8 cellular contexts compared by ENCODE assay signal in genomic region chr6:119078449-119079287, GRCh38. TPM values are rescaled to one million over a fixed set of nuclear protein-coding genes. Genes with fewer than 3 reads are reported as not detected.
DNase-seq lines count a peak whose midpoint lies in the region; ATAC-seq and TF ChIP-seq lines count a peak whose summit lies in the region.

A gene with protein sequence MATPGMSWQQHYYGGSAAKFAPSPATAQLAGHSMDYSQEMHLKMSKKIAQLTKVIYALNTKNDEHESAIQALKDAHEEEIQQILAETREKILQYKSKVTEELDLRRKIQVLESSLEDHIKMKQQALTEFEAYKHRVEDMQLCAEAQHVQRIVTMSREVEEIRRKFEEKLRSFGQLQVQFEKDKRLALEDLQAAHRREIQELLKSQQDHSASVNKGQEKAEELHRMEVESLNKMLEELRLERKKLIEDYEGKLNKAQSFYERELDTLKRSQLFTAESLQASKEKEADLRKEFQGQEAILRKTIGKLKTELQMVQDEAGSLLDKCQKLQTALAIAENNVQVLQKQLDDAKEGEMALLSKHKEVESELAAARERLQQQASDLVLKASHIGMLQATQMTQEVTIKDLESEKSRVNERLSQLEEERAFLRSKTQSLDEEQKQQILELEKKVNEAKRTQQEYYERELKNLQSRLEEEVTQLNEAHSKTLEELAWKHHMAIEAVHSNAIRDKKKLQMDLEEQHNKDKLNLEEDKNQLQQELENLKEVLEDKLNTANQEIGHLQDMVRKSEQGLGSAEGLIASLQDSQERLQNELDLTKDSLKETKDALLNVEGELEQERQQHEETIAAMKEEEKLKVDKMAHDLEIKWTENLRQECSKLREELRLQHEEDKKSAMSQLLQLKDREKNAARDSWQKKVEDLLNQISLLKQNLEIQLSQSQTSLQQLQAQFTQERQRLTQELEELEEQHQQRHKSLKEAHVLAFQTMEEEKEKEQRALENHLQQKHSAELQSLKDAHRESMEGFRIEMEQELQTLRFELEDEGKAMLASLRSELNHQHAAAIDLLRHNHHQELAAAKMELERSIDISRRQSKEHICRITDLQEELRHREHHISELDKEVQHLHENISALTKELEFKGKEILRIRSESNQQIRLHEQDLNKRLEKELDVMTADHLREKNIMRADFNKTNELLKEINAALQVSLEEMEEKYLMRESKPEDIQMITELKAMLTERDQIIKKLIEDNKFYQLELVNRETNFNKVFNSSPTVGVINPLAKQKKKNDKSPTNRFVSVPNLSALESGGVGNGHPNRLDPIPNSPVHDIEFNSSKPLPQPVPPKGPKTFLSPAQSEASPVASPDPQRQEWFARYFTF (minus strand): TSS chr6:119078664. CDS start chr6:119078299, 365 bp downstream.

- H3K9me3 ChIP-seq in CD4-positive, alpha-beta memory T cell (ENCODE audit: control insufficient read depth in 1 of 2, low read length in 2 of 2), result no peaks in the 10 kb centered on the region
- H3K9me3 ChIP-seq in PC-3 (ENCODE audit: low read length), result no peaks in the 10 kb centered on the region
- peaks cover 0 to 18% (median 8%) of the 10 kb centered on the region in 3 experiments for H3K9me3 ChIP-seq in naive thymus-derived CD4-positive, alpha-beta T cell (ENCODE audit: control insufficient read depth in 2 of 3, low read length in 3 of 3)

- peaks cover 30 to 38% (median 32%) of the 10 kb centered on the region in 4 donors for H3K4me1 Mint-ChIP-seq in CD4-positive, alpha-beta memory T cell
- peaks cover 14 to 50% (median 39%) of the 10 kb centered on the region in 7 donors for H3K4me1 Mint-ChIP-seq in naive thymus-derived CD4-positive, alpha-beta T cell
- peaks cover 6 to 20% of the 10 kb centered on the region in 2 donors for H3K4me1 Mint-ChIP-seq in stimulated activated naive B cell treated with anti-CD40 and anti-IgM and Interleukin-4, amounts not matched to agents 10 μg/mL and 1 μg/mL and 100 μg/mL, for 72 hours

- peak within 1 kb of the TSS; percentile 38 for H3K27ac ChIP-seq in CD4-positive, alpha-beta memory T cell (ENCODE audit: low read depth, low read length)
- no peak within 1 kb of the TSS for H3K27ac ChIP-seq in PC-3 (ENCODE audit: low read length)
- H3K27ac ChIP-seq in naive thymus-derived CD4-positive, alpha-beta T cell (ENCODE audit: low read depth, low read length), result peak within 1 kb of the TSS; percentile 74

- no peaks in the 10 kb centered on the region for H3K27me3 Mint-ChIP-seq in CD4-positive, alpha-beta memory T cell
- H3K27me3 Mint-ChIP-seq in naive thymus-derived CD4-positive, alpha-beta T cell, result peaks cover 0 to 9% (median 0%) of the 10 kb centered on the region in 5 donors
- peaks cover 27 to 29% of the 10 kb centered on the region in 2 donors for H3K27me3 Mint-ChIP-seq in stimulated activated naive B cell treated with anti-CD40 and anti-IgM and Interleukin-4, amounts not matched to agents 10 μg/mL and 1 μg/mL and 100 μg/mL, for 72 hours

- H3K9ac ChIP-seq in PC-3 (ENCODE audit: low read length), result peak within 1 kb of the TSS; percentile 38; the same call in 1 of the 2 replicates

- peak within 1 kb of the TSS; percentile 99 for H3K4me2 ChIP-seq in PC-3 (ENCODE audit: low read length)

- no peaks in the 10 kb centered on the region for H3K79me2 ChIP-seq in PC-3 (ENCODE audit: low read length)

- CTCF ChIA-PET in CD4-positive, alpha-beta memory T cell (lab: Charles Lee; ENCODE audit: partially characterized antibody), result interaction anchor here (0.7 to 1.8 kb wide), 11 partner anchors 11 to 514 kb away, joined by 3 to 15 read pairs (median 5); no protein-coding TSS in a partner anchor
- CTCF ChIA-PET in PC-3 (lab: Charles Lee), result interaction anchor here (0.9 kb wide), 1 partner anchor 32 kb away, joined by 4 read pairs; no protein-coding TSS in a partner anchor
- CTCF ChIA-PET in naive thymus-derived CD4-positive, alpha-beta T cell (lab: Charles Lee), result interaction anchor here (0.6 to 1.9 kb wide), 6 partner anchors 13 to 513 kb away, joined by 3 to 9 read pairs (median 4); no protein-coding TSS in a partner anchor

- ATAC-seq in GM21360 (IDR thresholded peaks at IDR 0.05; ENCODE audit: unreplicated experiment), result peak; percentile 71
- ATAC-seq in PC-3, result peak; percentile 47
- ATAC-seq in naive thymus-derived CD4-positive, alpha-beta T cell, result peak; percentile 79
- peak; percentile 77 for ATAC-seq in stimulated activated naive B cell treated with anti-CD40 and anti-IgM and Interleukin-4, amounts not matched to agents 10 μg/mL and 1 μg/mL and 100 μg/mL, for 72 hours (replicated peaks)

- H3F3A ChIP-seq in PC-3 (ENCODE audit: low read length, unreplicated experiment), result no peaks in the 10 kb centered on the region

- POLR2A ChIA-PET in CD4-positive, alpha-beta memory T cell (lab: Charles Lee; ENCODE audit: partially characterized antibody), result interaction anchor here (0.6 to 2.0 kb wide), 9 partner anchors 26 to 369 kb away, joined by 3 to 18 read pairs (median 4); partner anchors contain the start of gene ASF1A
- POLR2A ChIA-PET in PC-3 (lab: Charles Lee; ENCODE audit: unreplicated experiment), result no interaction called here
- POLR2A ChIA-PET in naive thymus-derived CD4-positive, alpha-beta T cell (lab: Charles Lee), result interaction anchor here (0.8 to 2.3 kb wide), 7 partner anchors 18 to 519 kb away, joined by 3 to 11 read pairs (median 3); partner anchors contain the start of gene MCM9

- peak; percentile 81 to 84 (median 82) for DNase-seq in CD4-positive, alpha-beta memory T cell
- DNase-seq in HS-27A (ENCODE audit: low read depth) (peak; percentile 38), PC-3 (peak; percentile 47), activated T-helper 1 cell treated with Interleukin-2 at 50 U/mL for 16 hours (ENCODE audit: low read depth) (peak; percentile 67), fibroblast of gingiva (ENCODE audit: low read depth) (peak; percentile 37)
- peak; percentile 74 to 86 (median 82) for DNase-seq in naive thymus-derived CD4-positive, alpha-beta T cell
- peak; percentile 41 for DNase-seq in stimulated activated naive B cell treated with anti-CD40 and anti-IgM and Interleukin-4, amounts not matched to agents 10 μg/mL and 1 μg/mL and 100 μg/mL, for 72 hours

- H3K9me3 Mint-ChIP-seq in CD4-positive, alpha-beta memory T cell, result peaks cover 0 to 15% (median 10%) of the 10 kb centered on the region in 8 donors
- H3K9me3 Mint-ChIP-seq in naive thymus-derived CD4-positive, alpha-beta T cell, result peaks cover 2 to 18% (median 12%) of the 10 kb centered on the region in 11 donors
- H3K9me3 Mint-ChIP-seq in stimulated activated naive B cell treated with anti-CD40 and anti-IgM and Interleukin-4, amounts not matched to agents 10 μg/mL and 1 μg/mL and 100 μg/mL, for 72 hours, result peaks cover 8 to 14% of the 10 kb centered on the region in 2 donors

- peaks cover 35% of the 10 kb centered on the region for H3K4me1 ChIP-seq in CD4-positive, alpha-beta memory T cell (ENCODE audit: insufficient read depth, low read length)
- H3K4me1 ChIP-seq in PC-3 (ENCODE audit: insufficient read depth, low read length), result peaks cover 12% of the 10 kb centered on the region; the same call in 1 of the 2 replicates
- peaks cover 5 to 25% of the 10 kb centered on the region in 2 donors for H3K4me1 ChIP-seq in naive thymus-derived CD4-positive, alpha-beta T cell (ENCODE audit: control insufficient read depth in 2 of 2, insufficient read depth in 2 of 2, low read length in 2 of 2)

- peaks cover 8 to 12% of the 10 kb centered on the region in 2 donors for H3K36me3 Mint-ChIP-seq in CD4-positive, alpha-beta memory T cell
- H3K36me3 Mint-ChIP-seq in naive thymus-derived CD4-positive, alpha-beta T cell, result peaks cover 0 to 9% (median 5%) of the 10 kb centered on the region in 5 donors
- H3K36me3 Mint-ChIP-seq in stimulated activated naive B cell treated with anti-CD40 and anti-IgM and Interleukin-4, amounts not matched to agents 10 μg/mL and 1 μg/mL and 100 μg/mL, for 72 hours, result peaks cover 8 to 9% of the 10 kb centered on the region in 2 donors

- intact Hi-C loops in CD4-positive, alpha-beta memory T cell (cut with micrococcal nuclease), result loop anchor here (1.0 to 10.0 kb wide), 8 partner anchors 32 to 1531 kb away; partner anchors contain the start of genes ASF1A, CEP85L and NUS1
- intact Hi-C loops in PC-3 (cut with micrococcal nuclease), result no loop called here
- intact Hi-C loops in naive thymus-derived CD4-positive, alpha-beta T cell (cut with micrococcal nuclease), result loop anchor here (1.0 to 10.0 kb wide), 18 partner anchors 18 to 1476 kb away; partner anchors contain the start of genes ASF1A (in 2 of the 2), CEP85L (in 2 of the 2), GOPC (in 1 of the 2) and MAN1A1 (in 1 of the 2)

- no TSS peak for BruUV-seq in PC-3 (replicated peaks; lab: Mats Ljungman, UMichigan)

- H3K27ac Mint-ChIP-seq in CD4-positive, alpha-beta memory T cell, result peak within 1 kb of the TSS; percentile 90 to 98 (median 95)
- peak within 1 kb of the TSS; percentile 66 to 97 (median 95) for H3K27ac Mint-ChIP-seq in naive thymus-derived CD4-positive, alpha-beta T cell
- peak within 1 kb of the TSS; percentile 60 for H3K27ac Mint-ChIP-seq in stimulated activated naive B cell treated with anti-CD40 and anti-IgM and Interleukin-4, amounts not matched to agents 10 μg/mL and 1 μg/mL and 100 μg/mL, for 72 hours

- H3K27me3 ChIP-seq in CD4-positive, alpha-beta memory T cell (ENCODE audit: insufficient read depth, low read length), result no peaks in the 10 kb centered on the region
- no peaks in the 10 kb centered on the region for H3K27me3 ChIP-seq in PC-3 (ENCODE audit: low read length)
- H3K27me3 ChIP-seq in naive thymus-derived CD4-positive, alpha-beta T cell (ENCODE audit: control insufficient read depth in 2 of 2, insufficient read depth in 2 of 2, low read length in 2 of 2), result no peaks in the 10 kb centered on the region

- no peaks in the 10 kb centered on the region for H3K36me3 ChIP-seq in CD4-positive, alpha-beta memory T cell (ENCODE audit: insufficient read depth, low read length)
- no peaks in the 10 kb centered on the region for H3K36me3 ChIP-seq in PC-3 (ENCODE audit: low read depth, low read length)
- no peaks in the 10 kb centered on the region for H3K36me3 ChIP-seq in naive thymus-derived CD4-positive, alpha-beta T cell (ENCODE audit: control insufficient read depth in 2 of 3, insufficient read depth in 3 of 3, low read length in 3 of 3)

- H4K20me1 ChIP-seq in PC-3 (ENCODE audit: low read length), result no peaks in the 10 kb centered on the region

- peak within 1 kb of the TSS; percentile 90 to 98 (median 96) for H3K4me3 Mint-ChIP-seq in CD4-positive, alpha-beta memory T cell
- H3K4me3 Mint-ChIP-seq in naive thymus-derived CD4-positive, alpha-beta T cell, result peak within 1 kb of the TSS; percentile 75 to 97 (median 94)
- H3K4me3 Mint-ChIP-seq in stimulated activated naive B cell treated with anti-CD40 and anti-IgM and Interleukin-4, amounts not matched to agents 10 μg/mL and 1 μg/mL and 100 μg/mL, for 72 hours, result peak within 1 kb of the TSS; percentile 90 to 95

- peak within 1 kb of the TSS; percentile 68 to 80 for H3K4me3 ChIP-seq in CD4-positive, alpha-beta memory T cell (ENCODE audit: low read length in 2 of 2)
- H3K4me3 ChIP-seq in PC-3 (ENCODE audit: low read length), result peak within 1 kb of the TSS; percentile 82
- peak within 1 kb of the TSS; percentile 77 for H3K4me3 ChIP-seq in naive thymus-derived CD4-positive, alpha-beta T cell (ENCODE audit: low read length)

- peak within 1 kb of the TSS; percentile 98 for H2AFZ ChIP-seq in PC-3 (ENCODE audit: low read length)

- H3K9me2 ChIP-seq in PC-3 (replicated peaks; ENCODE audit: low read length), result no peaks in the 10 kb centered on the region

- TF ChIP-seq CTCF in PC-3 (conservative IDR thresholded peaks at IDR 0.05; ENCODE audit: low read depth, low read length), result no peak

RNA-seq across cellular contexts. Expression of the gene that starts here (rescaled TPM):
- total RNA-seq in CD4-positive, alpha-beta memory T cell, result 1 to 10 TPM; 5.6 to 6.1 TPM
- 1 to 10 TPM in 1 of 2 donors, under 1 TPM in 1; 0.54 to 1.5 TPM for polyA plus RNA-seq in CD4-positive, alpha-beta memory T cell
- 1.2 and 4.4 TPM in 2 replicates for total RNA-seq in PC-3 (2014; rRNA removed)
- total RNA-seq in naive thymus-derived CD4-positive, alpha-beta T cell, result 1 to 10 TPM; 5.3 to 9.8 (median 7.9) TPM
- 1 to 10 TPM in 1 of 2 donors, under 1 TPM in 1; 0.99 to 3.1 TPM for polyA plus RNA-seq in naive thymus-derived CD4-positive, alpha-beta T cell
